In genomic region chr3:198088421-198088955, GRCh38 we compare ENCODE assay signal across 28 cellular contexts.
"Had no signal": no experiment of that assay in that cellular context is flagged by ENCODE, and none has a peak within 500 bp of the region (broad histone marks: within the 10 kb centered on the region; RNA-seq: fewer than 3 reads in every experiment).

No MANE protein-coding gene starts in this region.

- H3K4me3 Mint-ChIP-seq: activated CD4-positive, alpha-beta memory T cell treated with anti-CD3 and anti-CD28 coated beads for 36 hours; activated CD4-positive, alpha-beta T cell treated with anti-CD3 and anti-CD28 coated beads for 36 hours; activated CD4-positive, alpha-beta T cell treated with anti-CD3 and anti-CD28 coated beads, Interleukin-2, amount 10 ng/mL, durations not matched to agents 24 days and 14 days; activated CD8-positive, alpha-beta memory T cell treated with anti-CD3 and anti-CD28 coated beads, Interleukin-2, amount 10 ng/mL, durations not matched to agents 7 days and 5 days; activated CD8-positive, alpha-beta T cell treated with anti-CD3 and anti-CD28 coated beads, Interleukin-2, amount 10 ng/mL, durations not matched to agents 7 days and 5 days; activated naive CD8-positive, alpha-beta T cell; activated T-cell treated with anti-CD3 and anti-CD28 coated beads, Interleukin-2, amount 50 U/mL, for 72 hours had no signal

- H3K27ac ChIP-seq: brain microvascular endothelial cell, esophagus muscularis mucosa, foreskin keratinocyte, gastroesophageal sphincter, heart right ventricle, hepatocyte had no signal

- H3K36me3 ChIP-seq: brain microvascular endothelial cell, esophagus muscularis mucosa, gastroesophageal sphincter, heart right ventricle had no signal

- H3K9me3 Mint-ChIP-seq: activated CD4-positive, alpha-beta memory T cell treated with anti-CD3 and anti-CD28 coated beads for 36 hours had no signal

- H2AFZ ChIP-seq: hepatocyte had no signal

- H3K4me2 ChIP-seq: hepatocyte had no signal

- H3K4me1 Mint-ChIP-seq: activated CD4-positive, alpha-beta T cell treated with anti-CD3 and anti-CD28 coated beads, Interleukin-2, amount 10 ng/mL, durations not matched to agents 24 days and 14 days; activated CD8-positive, alpha-beta memory T cell treated with anti-CD3 and anti-CD28 coated beads, Interleukin-2, amount 10 ng/mL, durations not matched to agents 7 days and 5 days had no signal

- H3K4me1 ChIP-seq: esophagus muscularis mucosa, foreskin keratinocyte, gastroesophageal sphincter, heart right ventricle had no signal

- H3K36me3 Mint-ChIP-seq: activated CD4-positive, alpha-beta memory T cell treated with anti-CD3 and anti-CD28 coated beads for 36 hours; activated CD8-positive, alpha-beta memory T cell treated with anti-CD3 and anti-CD28 coated beads, Interleukin-2, amount 10 ng/mL, durations not matched to agents 7 days and 5 days; activated naive CD8-positive, alpha-beta T cell had no signal

- H3K9me3 ChIP-seq: esophagus muscularis mucosa, gastroesophageal sphincter, heart right ventricle had no signal

- ATAC-seq: activated CD4-positive, alpha-beta T cell treated with anti-CD3 and anti-CD28 coated beads for 36 hours; activated CD8-positive, alpha-beta memory T cell treated with anti-CD3 and anti-CD28 coated beads, Interleukin-2, amount 10 ng/mL, durations not matched to agents 7 days and 5 days; activated CD8-positive, alpha-beta T cell treated with anti-CD3 and anti-CD28 coated beads, Interleukin-2, amount 10 ng/mL, durations not matched to agents 7 days and 5 days; activated T-cell treated with anti-CD3 and anti-CD28 coated beads, Interleukin-2, amount 50 U/mL, for 72 hours; foreskin keratinocyte; gastroesophageal sphincter; heart right ventricle had no signal

- H3K27ac Mint-ChIP-seq: activated CD4-positive, alpha-beta memory T cell treated with anti-CD3 and anti-CD28 coated beads for 36 hours; activated CD4-positive, alpha-beta T cell treated with anti-CD3 and anti-CD28 coated beads for 36 hours; activated CD4-positive, alpha-beta T cell treated with anti-CD3 and anti-CD28 coated beads, Interleukin-2, amount 10 ng/mL, durations not matched to agents 24 days and 14 days; activated CD8-positive, alpha-beta memory T cell treated with anti-CD3 and anti-CD28 coated beads, Interleukin-2, amount 10 ng/mL, durations not matched to agents 7 days and 5 days; activated CD8-positive, alpha-beta T cell treated with anti-CD3 and anti-CD28 coated beads, Interleukin-2, amount 10 ng/mL, durations not matched to agents 7 days and 5 days; activated naive CD8-positive, alpha-beta T cell; activated T-cell treated with anti-CD3 and anti-CD28 coated beads, Interleukin-2, amount 50 U/mL, for 72 hours had no signal

- FAIRE-seq: astrocyte, colon had no signal

- H3K4me3 ChIP-seq: esophagus muscularis mucosa, gastroesophageal sphincter, heart right ventricle, hepatocyte had no signal

- DNase-seq: activated CD4-positive, alpha-beta memory T cell treated with anti-CD3 and anti-CD28 coated beads for 36 hours; activated CD4-positive, alpha-beta T cell treated with anti-CD3 and anti-CD28 coated beads for 36 hours; activated CD4-positive, alpha-beta T cell treated with anti-CD3 and anti-CD28 coated beads, Interleukin-2, amount 10 ng/mL, durations not matched to agents 24 days and 14 days; activated CD4-positive, CD25-positive, alpha-beta regulatory T cell; activated CD4-positive, CD25-positive, alpha-beta regulatory T cell treated with anti-CD3 and anti-CD28 coated beads, Interleukin-2, amount 50 U/mL, for 72 hours; activated CD8-positive, alpha-beta memory T cell treated with anti-CD3 and anti-CD28 coated beads, Interleukin-2, amount 10 ng/mL, durations not matched to agents 7 days and 5 days; activated CD8-positive, alpha-beta memory T cell treated with anti-CD3 and anti-CD28 coated beads, Interleukin-2, amount 50 U/mL, for 4 hours; activated CD8-positive, alpha-beta T cell treated with anti-CD3 and anti-CD28 coated beads, Interleukin-2, amount 10 ng/mL, durations not matched to agents 7 days and 5 days; activated effector memory CD4-positive, alpha-beta T cell treated with Interleukin-2 at 50 U/mL for 16 hours; activated gamma-delta T cell treated with Interleukin-2 at 50 U/mL for 16 hours; activated naive CD4-positive, alpha-beta T cell treated with anti-CD3 and anti-CD28 coated beads, Interleukin-2, amount 50 U/mL, for 16 hours; activated naive CD4-positive, alpha-beta T cell treated with Interleukin-2 at 50 U/mL for 16 hours; activated T-cell treated with anti-CD3 and anti-CD28 coated beads, Interleukin-2, amount 50 U/mL, for 1 hour; activated T-cell treated with anti-CD3 and anti-CD28 coated beads, Interleukin-2, amount 50 U/mL, for 72 hours; amniotic stem cell; anterior cingulate cortex; brain microvascular endothelial cell; caudate nucleus; effector CD8-positive, alpha-beta T cell; foreskin keratinocyte; heart right ventricle; T-helper 2 cell had no signal

- H3K79me2 ChIP-seq: hepatocyte had no signal
